In the genomic region with DNA sequence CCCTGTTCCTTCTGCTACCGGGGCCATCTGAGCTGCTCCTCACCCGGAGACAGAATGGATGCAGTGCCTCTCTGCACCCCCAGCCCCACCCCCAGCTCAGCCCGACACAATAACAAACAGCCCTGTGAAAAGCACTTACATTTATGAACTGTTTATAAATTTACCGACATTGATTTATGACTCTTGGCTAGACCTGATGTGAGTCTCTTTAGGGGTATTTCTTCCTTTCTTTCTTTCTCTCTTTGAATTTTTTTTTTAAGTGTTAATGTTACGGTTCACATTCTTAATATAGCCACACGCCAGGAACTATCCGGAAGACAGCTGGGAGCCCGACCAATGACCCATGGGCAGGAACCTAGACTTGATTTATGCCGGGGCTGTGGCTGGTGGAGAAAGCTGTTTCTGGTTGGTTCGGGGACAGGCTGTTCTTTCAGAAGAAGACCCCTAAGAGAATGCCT, we compare ENCODE assay signal across 16 cellular contexts.
DNase-seq lines count a peak whose midpoint lies in the region; ATAC-seq and TF ChIP-seq lines count a peak whose summit lies in the region.
"Had no signal": no experiment of that assay in that cellular context is flagged by ENCODE, and none has a peak within 500 bp of the region (broad histone marks: within the 10 kb centered on the region; RNA-seq: fewer than 3 reads in every experiment).

No MANE protein-coding gene starts in this region.

- no peaks in the 10 kb centered on the region for H3K27me3 ChIP-seq in mesendoderm (ENCODE audit: insufficient read depth, low read length, poor library complexity)
- H3K27me3 ChIP-seq: breast epithelium had no signal

- peak; percentile 3 for DNase-seq in DMS79 (lab: John Stamatoyannopoulos, UW)
- peak; percentile 88 for DNase-seq in M059J (ENCODE audit: low read depth)
- DNase-seq in astrocyte of the hippocampus (ENCODE audit: low read depth, low spot score): peak; percentile 72
- no peak for DNase-seq in mesendoderm
- DNase-seq in erythroblast (lab: John Stamatoyannopoulos, UW): no peak
- no peak for DNase-seq in activated effector memory CD4-positive, alpha-beta T cell treated with Interleukin-2 at 50 U/mL for 16 hours
- no peak for DNase-seq in Ammon's horn (ENCODE audit: low spot score)
- DNase-seq: activated CD4-positive, CD25-positive, alpha-beta regulatory T cell; activated CD8-positive, alpha-beta memory T cell treated with anti-CD3 and anti-CD28 coated beads, Interleukin-2, amount 10 ng/mL, durations not matched to agents 7 days and 5 days; activated naive CD4-positive, alpha-beta T cell treated with anti-CD3 and anti-CD28 coated beads, Interleukin-2, amount 10 ng/mL, durations not matched to agents 7 days and 5 days; effector CD4-positive, alpha-beta T cell; left ventricle myocardium superior; NCI-H2081; NCI-H748 treated with DMSO at 0.1 percent for 48 hours had no signal

- H3K4me1 ChIP-seq in mesendoderm (ENCODE audit: control insufficient read depth, low read depth, low read length): peaks cover 6% of the 10 kb centered on the region
- H3K4me1 ChIP-seq: breast epithelium had no signal

- peak overlapping the region; percentile 19 for H2AK5ac ChIP-seq in mesendoderm (ENCODE audit: low read length)

- no peak for TF ChIP-seq POLR2A in erythroblast (IDR thresholded peaks at IDR 0.05; ENCODE audit: low read length)

- no peak overlapping the region for H3K56ac ChIP-seq in mesendoderm (ENCODE audit: low read length)

- ATAC-seq in HG03439 (IDR thresholded peaks at IDR 0.05; ENCODE audit: unreplicated experiment): no peak
- ATAC-seq: activated CD8-positive, alpha-beta memory T cell treated with anti-CD3 and anti-CD28 coated beads, Interleukin-2, amount 10 ng/mL, durations not matched to agents 7 days and 5 days; left ventricle myocardium superior had no signal

- no CpG with 5 or more reads among the region's 10 CpGs for WGBS in mesendoderm (ENCODE audit: extremely low coverage, insufficient coverage, low lambda C conversion rate)

- no peak overlapping the region for H4K5ac ChIP-seq in mesendoderm (ENCODE audit: low read length)

- H2BK120ac ChIP-seq in mesendoderm (ENCODE audit: low read depth, low read length): peak overlapping the region; percentile 29

- H3K27ac ChIP-seq in mesendoderm (ENCODE audit: low read depth, low read length): no peak overlapping the region
- H3K27ac ChIP-seq: breast epithelium had no signal

- H3K79me1 ChIP-seq in mesendoderm (ENCODE audit: low read length): no peaks in the 10 kb centered on the region

- H3K23ac ChIP-seq in mesendoderm (ENCODE audit: low read length): no peak overlapping the region

- H3K36me3 ChIP-seq in mesendoderm (ENCODE audit: control insufficient read depth, insufficient read depth, low read length): no peaks in the 10 kb centered on the region
- H3K36me3 ChIP-seq: breast epithelium had no signal

- no peak overlapping the region for H2BK15ac ChIP-seq in mesendoderm (replicated peaks; ENCODE audit: low read depth)

- no peak overlapping the region for H3K4ac ChIP-seq in mesendoderm (ENCODE audit: low read depth, low read length)

- H3K4me2 ChIP-seq in mesendoderm (ENCODE audit: low read length): no peak overlapping the region

- H3K18ac ChIP-seq in mesendoderm (ENCODE audit: low read length): peak overlapping the region; percentile 29

- no peak overlapping the region for H4K8ac ChIP-seq in mesendoderm (ENCODE audit: low read depth, low read length)

- H3K4me3 ChIP-seq in mesendoderm (ENCODE audit: low read length): no peak overlapping the region
- H3K4me3 ChIP-seq: breast epithelium had no signal

- H3K9ac ChIP-seq in mesendoderm (ENCODE audit: low read length): no peak overlapping the region

- H3K79me2 ChIP-seq in mesendoderm (ENCODE audit: control insufficient read depth, insufficient read depth, low read length): no peaks in the 10 kb centered on the region

- H2BK5ac ChIP-seq in mesendoderm (ENCODE audit: low read length): no peak overlapping the region

Comparison
In these comparisons a context has a peak if more than half of its experiments do, and no peak if none do; other contexts are left out.
1. DNase-seq: peak in DMS79 (single experiment), M059J (single experiment) and astrocyte of the hippocampus (single experiment); none in mesendoderm (single experiment), erythroblast (0 of 2), activated effector memory CD4-positive, alpha-beta T cell treated with Interleukin-2 at 50 U/mL for 16 hours (single experiment) and Ammon's horn (single experiment).